In the genomic region with DNA sequence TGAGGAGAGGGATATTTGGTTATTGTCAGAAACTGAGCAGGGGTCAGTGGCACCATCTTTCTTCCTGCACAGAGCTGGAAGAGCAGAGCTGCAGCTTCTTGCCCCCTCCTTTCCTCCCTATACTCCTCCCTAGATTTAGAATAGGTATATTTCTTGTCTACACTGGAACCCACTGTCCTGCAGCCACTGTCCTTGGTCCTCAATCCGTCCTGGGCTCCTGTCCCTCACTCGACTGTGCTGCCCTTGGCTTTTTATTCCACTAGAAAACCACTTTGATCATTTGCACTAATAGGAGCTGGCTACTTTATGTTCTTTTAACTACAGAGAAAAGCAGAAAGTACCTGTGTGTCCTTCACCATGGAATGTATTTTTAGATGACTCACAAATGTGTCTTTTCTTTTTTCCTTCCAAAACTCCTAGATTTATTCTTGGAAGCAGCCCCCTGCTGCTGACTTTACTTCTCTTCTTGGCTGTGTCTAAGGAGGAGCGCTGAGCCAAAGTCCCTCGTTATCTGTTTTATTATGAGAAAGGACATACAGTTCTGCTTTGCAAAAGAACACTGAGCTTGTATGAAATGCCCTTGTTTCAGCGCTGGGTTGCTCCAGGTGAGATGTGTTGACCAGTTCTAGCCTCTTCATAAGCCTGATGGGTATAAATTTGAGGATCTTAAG, we compare ENCODE assay signal across 17 cellular contexts.
A peak's percentile ranks its signal among the peaks of the same experiment; 100 is the strongest.
DNase-seq lines count a peak whose midpoint lies in the region; ATAC-seq and TF ChIP-seq lines count a peak whose summit lies in the region.
"Had no signal": no experiment of that assay in that cellular context is flagged by ENCODE, and none has a peak within 500 bp of the region (broad histone marks: within the 10 kb centered on the region; RNA-seq: fewer than 3 reads in every experiment).

No MANE protein-coding gene starts in this region.

- H3K4me1 Mint-ChIP-seq in T-helper 1 cell treated with Interleukin-12 subunit alpha and Interleukin-12 subunit beta and Interleukin-4 antibody, amounts not matched to agents 30 μg/mL and 1 μg/mL, for 36 hours (ENCODE audit: low read depth) = no peaks in the 10 kb centered on the region
- H3K4me1 Mint-ChIP-seq in nephron = peaks cover 43% of the 10 kb centered on the region
- H3K4me1 Mint-ChIP-seq: B cell had no signal

- no peaks in the 10 kb centered on the region for H3K27me3 Mint-ChIP-seq in T-helper 1 cell treated with Interleukin-12 subunit alpha and Interleukin-12 subunit beta and Interleukin-4 antibody, amounts not matched to agents 30 μg/mL and 1 μg/mL, for 36 hours (ENCODE audit: low read depth)
- H3K27me3 Mint-ChIP-seq in nephron (ENCODE audit: low read depth) = no peaks in the 10 kb centered on the region
- H3K27me3 Mint-ChIP-seq: B cell had no signal

- no peak overlapping the region for H3K4me3 Mint-ChIP-seq in T-helper 1 cell treated with Interleukin-12 subunit alpha and Interleukin-12 subunit beta and Interleukin-4 antibody, amounts not matched to agents 30 μg/mL and 1 μg/mL, for 36 hours
- no peak overlapping the region for H3K4me3 Mint-ChIP-seq in nephron
- H3K4me3 Mint-ChIP-seq: B cell; CD8-positive, alpha-beta T cell had no signal

- peak overlapping the region; percentile 7 for H3K27ac Mint-ChIP-seq in T-helper 1 cell treated with Interleukin-12 subunit alpha and Interleukin-12 subunit beta and Interleukin-4 antibody, amounts not matched to agents 30 μg/mL and 1 μg/mL, for 36 hours
- peak overlapping the region; percentile 69 to 95 (median 89) for H3K27ac Mint-ChIP-seq in nephron
- H3K27ac Mint-ChIP-seq: B cell; CD8-positive, alpha-beta T cell had no signal

- ATAC-seq in HG02759 (IDR thresholded peaks at IDR 0.05; ENCODE audit: unreplicated experiment) (no peak), HG02973 (IDR thresholded peaks at IDR 0.05; ENCODE audit: unreplicated experiment) (no peak)
- ATAC-seq: CD8-positive, alpha-beta T cell; GM12878; HCT116 had no signal

- no peaks in the 10 kb centered on the region for H3K36me3 Mint-ChIP-seq in T-helper 1 cell treated with Interleukin-12 subunit alpha and Interleukin-12 subunit beta and Interleukin-4 antibody, amounts not matched to agents 30 μg/mL and 1 μg/mL, for 36 hours (ENCODE audit: low read depth)
- H3K36me3 Mint-ChIP-seq in nephron (ENCODE audit: low read depth) = no peaks in the 10 kb centered on the region

- no peak for DNase-seq in T-helper 1 cell
- peak; percentile 52 for DNase-seq in NCI-H69 (lab: John Stamatoyannopoulos, UW)
- no peak for DNase-seq in DMS 273 treated with DMSO at 0.1 percent for 48 hours (lab: John Stamatoyannopoulos, UW)
- DNase-seq: Calu3; CD8-positive, alpha-beta T cell; DMS53; DND-41; EL; GOT3; H7 had no signal

- H3K9me3 Mint-ChIP-seq in T-helper 1 cell treated with Interleukin-12 subunit alpha and Interleukin-12 subunit beta and Interleukin-4 antibody, amounts not matched to agents 30 μg/mL and 1 μg/mL, for 36 hours = no peaks in the 10 kb centered on the region
- no peaks in the 10 kb centered on the region for H3K9me3 Mint-ChIP-seq in nephron
- H3K9me3 Mint-ChIP-seq: CD8-positive, alpha-beta T cell had no signal

- no peak for TF ChIP-seq CTCF in nephron (IDR thresholded peaks at IDR 0.05; ENCODE audit: unreplicated experiment in 3 of 3)
